Comparison of ENCODE assay signal across 21 cellular contexts in genomic region chr11:23023319-23023718, GRCh38.
"Had no signal": no experiment of that assay in that cellular context is flagged by ENCODE, and none has a peak within 500 bp of the region (broad histone marks: within the 10 kb centered on the region; RNA-seq: fewer than 3 reads in every experiment).

No MANE protein-coding gene starts in this region.

- ATAC-seq: activated CD4-positive, CD25-positive, alpha-beta regulatory T cell treated with anti-CD3 and anti-CD28 coated beads, Interleukin-2, amount 50 U/mL, for 24 hours; activated T-cell treated with anti-CD3 and anti-CD28 coated beads, Interleukin-2, amount 50 U/mL, for 4 hours; heart right ventricle had no signal

- H3K4me3 ChIP-seq: colonic mucosa, heart right ventricle, left ventricle myocardium inferior, tibial artery had no signal

- H3K27ac ChIP-seq: brain microvascular endothelial cell, colonic mucosa, heart right ventricle, left ventricle myocardium inferior, tibial artery had no signal

- H3K27me3 ChIP-seq: brain microvascular endothelial cell, colonic mucosa, heart right ventricle, tibial artery had no signal

- H3K36me3 ChIP-seq: brain microvascular endothelial cell, colonic mucosa, heart right ventricle, left ventricle myocardium inferior, tibial artery had no signal

- H3K9me3 ChIP-seq: colonic mucosa, heart right ventricle, left ventricle myocardium inferior, tibial artery had no signal

- H3K4me1 ChIP-seq: colonic mucosa, heart right ventricle, left ventricle myocardium inferior had no signal

- DNase-seq: activated CD4-positive, alpha-beta T cell treated with anti-CD3 and anti-CD28 coated beads, Interleukin-2, amount 50 U/mL, for 1 hour; activated CD8-positive, alpha-beta memory T cell treated with anti-CD3 and anti-CD28 coated beads, Interleukin-2, amount 50 U/mL, for 4 hours; activated effector memory CD4-positive, alpha-beta T cell treated with anti-CD3 and anti-CD28 coated beads, Interleukin-2, amount 50 U/mL, for 16 hours; activated naive CD4-positive, alpha-beta T cell treated with anti-CD3 and anti-CD28 coated beads, Interleukin-2, amount 50 U/mL, for 16 hours; activated T-cell treated with anti-CD3 and anti-CD28 coated beads, Interleukin-2, amount 50 U/mL, for 4 hours; aorta; brain microvascular endothelial cell; central memory CD4-positive, alpha-beta T cell; colonic mucosa; erythroblast; heart right ventricle; immature natural killer cell; kidney glomerular epithelial cell; left ventricle myocardium inferior; mammary epithelial cell; stimulated activated CD4-positive, alpha-beta T cell treated with anti-CD3 and anti-CD28 coated beads, Interleukin-12 subunit alpha, Interleukin-12 subunit beta, amount 100 ng/mL, for 4 hours; stimulated activated CD4-positive, alpha-beta T cell treated with anti-CD3 and anti-CD28 coated beads, Interleukin-2, amount 100 ng/mL, for 24 hours; stimulated activated naive CD4-positive, alpha-beta T cell treated with Interleukin-2 at 50 U/mL for 16 hours; T1000; tibial artery had no signal
